ENCODE assay signal across 1 cellular context in the genomic region with DNA sequence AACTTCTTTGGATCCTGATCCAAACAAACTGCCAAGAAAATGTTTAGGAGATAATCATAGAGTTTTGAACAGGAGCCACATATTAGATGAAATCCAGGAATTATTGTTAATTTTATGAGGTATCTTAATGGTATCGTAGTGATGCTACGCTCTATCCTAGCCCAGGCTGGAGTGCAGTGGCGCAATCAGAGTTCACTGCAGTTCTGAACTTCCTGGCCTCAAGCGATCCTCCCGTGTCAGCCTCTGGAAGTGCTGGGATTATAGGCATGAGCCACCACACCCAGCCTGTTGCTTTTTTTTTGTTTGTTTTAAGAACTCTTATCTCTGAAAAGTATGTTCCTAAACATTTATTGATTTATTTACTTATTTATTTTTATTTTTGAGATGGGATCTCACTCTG.
A peak's percentile ranks its signal among the peaks of the same experiment; 100 is the strongest.
TF ChIP-seq lines count a peak whose summit lies in the region.

No MANE protein-coding gene starts in this region.

TF ChIP-seq in HepG2, 621 proteins besides CTCF, POLR2A, EP300 and RAD21 (continued from another document):
- TF ChIP-seq, protein P1, sequence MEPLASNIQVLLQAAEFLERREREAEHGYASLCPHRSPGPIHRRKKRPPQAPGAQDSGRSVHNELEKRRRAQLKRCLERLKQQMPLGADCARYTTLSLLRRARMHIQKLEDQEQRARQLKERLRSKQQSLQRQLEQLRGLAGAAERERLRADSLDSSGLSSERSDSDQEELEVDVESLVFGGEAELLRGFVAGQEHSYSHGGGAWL (CRISPR knock-in tag; IDR thresholded peaks at IDR 0.05) = no peak
- TF ChIP-seq GATAD2A (CRISPR knock-in tag; IDR thresholded peaks at IDR 0.05) (peak; percentile 49), ETV5 (CRISPR knock-in tag; IDR thresholded peaks at IDR 0.05; ENCODE audit: borderline replicate concordance) (no peak; the same call in 1 of the 2 replicates), CEBPB (IDR thresholded peaks at IDR 0.05; ENCODE audit: borderline replicate concordance, low read depth, low read length) (peak; percentile 85), REPIN1 (CRISPR knock-in tag; IDR thresholded peaks at IDR 0.05; ENCODE audit: borderline replicate concordance, low read depth) (no peak), ISL2 (CRISPR knock-in tag; IDR thresholded peaks at IDR 0.05) (no peak), RCOR2 (CRISPR knock-in tag; IDR thresholded peaks at IDR 0.05) (0 out of 2 replicates have a peak, but pooled peaks have one; percentile 18), IRF2 (CRISPR knock-in tag; IDR thresholded peaks at IDR 0.05) (no peak), BORCS8-MEF2B (CRISPR knock-in tag; IDR thresholded peaks at IDR 0.05) (no peak), YEATS4 (CRISPR knock-in tag; IDR thresholded peaks at IDR 0.05; ENCODE audit: borderline replicate concordance) (no peak), ZNF674 (CRISPR knock-in tag; IDR thresholded peaks at IDR 0.05; ENCODE audit: low read depth) (no peak), CREM (IDR thresholded peaks at IDR 0.05) (0 out of 2 replicates have a peak, but pooled peaks have one; percentile 22), CREM (CRISPR knock-in tag; IDR thresholded peaks at IDR 0.05) (no peak), NPAS2 (CRISPR knock-in tag; IDR thresholded peaks at IDR 0.05; ENCODE audit: borderline replicate concordance) (no peak), SAP130 (CRISPR knock-in tag; IDR thresholded peaks at IDR 0.05; ENCODE audit: low read depth) (0 out of 2 replicates have a peak, but pooled peaks have one; percentile 19), SALL2 (CRISPR knock-in tag; IDR thresholded peaks at IDR 0.05) (no peak), ZNF556 (CRISPR knock-in tag; IDR thresholded peaks at IDR 0.05; ENCODE audit: borderline replicate concordance) (no peak), ZBTB1 (CRISPR knock-in tag; IDR thresholded peaks at IDR 0.05; ENCODE audit: borderline replicate concordance) (no peak), FOSL2 (CRISPR knock-in tag; IDR thresholded peaks at IDR 0.05) (0 out of 2 replicates have a peak, but pooled peaks have one; percentile 6), ETV6 (CRISPR knock-in tag; conservative IDR thresholded peaks at IDR 0.05) (no peak), ZSCAN29 (CRISPR knock-in tag; conservative IDR thresholded peaks at IDR 0.05) (no peak), ZKSCAN1 (IDR thresholded peaks at IDR 0.05; ENCODE audit: low read length) (no peak), ZNF496 (CRISPR knock-in tag; IDR thresholded peaks at IDR 0.05; ENCODE audit: insufficient replicate concordance) (no peak)
- TF ChIP-seq, protein P2, sequence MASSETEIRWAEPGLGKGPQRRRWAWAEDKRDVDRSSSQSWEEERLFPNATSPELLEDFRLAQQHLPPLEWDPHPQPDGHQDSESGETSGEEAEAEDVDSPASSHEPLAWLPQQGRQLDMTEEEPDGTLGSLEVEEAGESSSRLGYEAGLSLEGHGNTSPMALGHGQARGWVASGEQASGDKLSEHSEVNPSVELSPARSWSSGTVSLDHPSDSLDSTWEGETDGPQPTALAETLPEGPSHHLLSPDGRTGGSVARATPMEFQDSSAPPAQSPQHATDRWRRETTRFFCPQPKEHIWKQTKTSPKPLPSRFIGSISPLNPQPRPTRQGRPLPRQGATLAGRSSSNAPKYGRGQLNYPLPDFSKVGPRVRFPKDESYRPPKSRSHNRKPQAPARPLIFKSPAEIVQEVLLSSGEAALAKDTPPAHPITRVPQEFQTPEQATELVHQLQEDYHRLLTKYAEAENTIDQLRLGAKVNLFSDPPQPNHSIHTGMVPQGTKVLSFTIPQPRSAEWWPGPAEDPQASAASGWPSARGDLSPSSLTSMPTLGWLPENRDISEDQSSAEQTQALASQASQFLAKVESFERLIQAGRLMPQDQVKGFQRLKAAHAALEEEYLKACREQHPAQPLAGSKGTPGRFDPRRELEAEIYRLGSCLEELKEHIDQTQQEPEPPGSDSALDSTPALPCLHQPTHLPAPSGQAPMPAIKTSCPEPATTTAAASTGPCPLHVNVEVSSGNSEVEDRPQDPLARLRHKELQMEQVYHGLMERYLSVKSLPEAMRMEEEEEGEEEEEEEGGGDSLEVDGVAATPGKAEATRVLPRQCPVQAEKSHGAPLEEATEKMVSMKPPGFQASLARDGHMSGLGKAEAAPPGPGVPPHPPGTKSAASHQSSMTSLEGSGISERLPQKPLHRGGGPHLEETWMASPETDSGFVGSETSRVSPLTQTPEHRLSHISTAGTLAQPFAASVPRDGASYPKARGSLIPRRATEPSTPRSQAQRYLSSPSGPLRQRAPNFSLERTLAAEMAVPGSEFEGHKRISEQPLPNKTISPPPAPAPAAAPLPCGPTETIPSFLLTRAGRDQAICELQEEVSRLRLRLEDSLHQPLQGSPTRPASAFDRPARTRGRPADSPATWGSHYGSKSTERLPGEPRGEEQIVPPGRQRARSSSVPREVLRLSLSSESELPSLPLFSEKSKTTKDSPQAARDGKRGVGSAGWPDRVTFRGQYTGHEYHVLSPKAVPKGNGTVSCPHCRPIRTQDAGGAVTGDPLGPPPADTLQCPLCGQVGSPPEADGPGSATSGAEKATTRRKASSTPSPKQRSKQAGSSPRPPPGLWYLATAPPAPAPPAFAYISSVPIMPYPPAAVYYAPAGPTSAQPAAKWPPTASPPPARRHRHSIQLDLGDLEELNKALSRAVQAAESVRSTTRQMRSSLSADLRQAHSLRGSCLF (CRISPR knock-in tag; IDR thresholded peaks at IDR 0.05; ENCODE audit: borderline replicate concordance) = no peak
- TF ChIP-seq, protein P3, sequence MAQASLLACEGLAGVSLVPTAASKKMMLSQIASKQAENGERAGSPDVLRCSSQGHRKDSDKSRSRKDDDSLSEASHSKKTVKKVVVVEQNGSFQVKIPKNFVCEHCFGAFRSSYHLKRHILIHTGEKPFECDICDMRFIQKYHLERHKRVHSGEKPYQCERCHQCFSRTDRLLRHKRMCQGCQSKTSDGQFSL (CRISPR knock-in tag; IDR thresholded peaks at IDR 0.05) = no peak
- TF ChIP-seq, protein P4, sequence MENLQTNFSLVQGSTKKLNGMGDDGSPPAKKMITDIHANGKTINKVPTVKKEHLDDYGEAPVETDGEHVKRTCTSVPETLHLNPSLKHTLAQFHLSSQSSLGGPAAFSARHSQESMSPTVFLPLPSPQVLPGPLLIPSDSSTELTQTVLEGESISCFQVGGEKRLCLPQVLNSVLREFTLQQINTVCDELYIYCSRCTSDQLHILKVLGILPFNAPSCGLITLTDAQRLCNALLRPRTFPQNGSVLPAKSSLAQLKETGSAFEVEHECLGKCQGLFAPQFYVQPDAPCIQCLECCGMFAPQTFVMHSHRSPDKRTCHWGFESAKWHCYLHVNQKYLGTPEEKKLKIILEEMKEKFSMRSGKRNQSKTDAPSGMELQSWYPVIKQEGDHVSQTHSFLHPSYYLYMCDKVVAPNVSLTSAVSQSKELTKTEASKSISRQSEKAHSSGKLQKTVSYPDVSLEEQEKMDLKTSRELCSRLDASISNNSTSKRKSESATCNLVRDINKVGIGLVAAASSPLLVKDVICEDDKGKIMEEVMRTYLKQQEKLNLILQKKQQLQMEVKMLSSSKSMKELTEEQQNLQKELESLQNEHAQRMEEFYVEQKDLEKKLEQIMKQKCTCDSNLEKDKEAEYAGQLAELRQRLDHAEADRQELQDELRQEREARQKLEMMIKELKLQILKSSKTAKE (CRISPR knock-in tag; IDR thresholded peaks at IDR 0.05; ENCODE audit: borderline replicate concordance) = no peak
- TF ChIP-seq, protein P5, sequence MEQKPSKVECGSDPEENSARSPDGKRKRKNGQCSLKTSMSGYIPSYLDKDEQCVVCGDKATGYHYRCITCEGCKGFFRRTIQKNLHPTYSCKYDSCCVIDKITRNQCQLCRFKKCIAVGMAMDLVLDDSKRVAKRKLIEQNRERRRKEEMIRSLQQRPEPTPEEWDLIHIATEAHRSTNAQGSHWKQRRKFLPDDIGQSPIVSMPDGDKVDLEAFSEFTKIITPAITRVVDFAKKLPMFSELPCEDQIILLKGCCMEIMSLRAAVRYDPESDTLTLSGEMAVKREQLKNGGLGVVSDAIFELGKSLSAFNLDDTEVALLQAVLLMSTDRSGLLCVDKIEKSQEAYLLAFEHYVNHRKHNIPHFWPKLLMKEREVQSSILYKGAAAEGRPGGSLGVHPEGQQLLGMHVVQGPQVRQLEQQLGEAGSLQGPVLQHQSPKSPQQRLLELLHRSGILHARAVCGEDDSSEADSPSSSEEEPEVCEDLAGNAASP (CRISPR knock-in tag; IDR thresholded peaks at IDR 0.05; ENCODE audit: borderline replicate concordance) = no peak
- TF ChIP-seq, protein P6, sequence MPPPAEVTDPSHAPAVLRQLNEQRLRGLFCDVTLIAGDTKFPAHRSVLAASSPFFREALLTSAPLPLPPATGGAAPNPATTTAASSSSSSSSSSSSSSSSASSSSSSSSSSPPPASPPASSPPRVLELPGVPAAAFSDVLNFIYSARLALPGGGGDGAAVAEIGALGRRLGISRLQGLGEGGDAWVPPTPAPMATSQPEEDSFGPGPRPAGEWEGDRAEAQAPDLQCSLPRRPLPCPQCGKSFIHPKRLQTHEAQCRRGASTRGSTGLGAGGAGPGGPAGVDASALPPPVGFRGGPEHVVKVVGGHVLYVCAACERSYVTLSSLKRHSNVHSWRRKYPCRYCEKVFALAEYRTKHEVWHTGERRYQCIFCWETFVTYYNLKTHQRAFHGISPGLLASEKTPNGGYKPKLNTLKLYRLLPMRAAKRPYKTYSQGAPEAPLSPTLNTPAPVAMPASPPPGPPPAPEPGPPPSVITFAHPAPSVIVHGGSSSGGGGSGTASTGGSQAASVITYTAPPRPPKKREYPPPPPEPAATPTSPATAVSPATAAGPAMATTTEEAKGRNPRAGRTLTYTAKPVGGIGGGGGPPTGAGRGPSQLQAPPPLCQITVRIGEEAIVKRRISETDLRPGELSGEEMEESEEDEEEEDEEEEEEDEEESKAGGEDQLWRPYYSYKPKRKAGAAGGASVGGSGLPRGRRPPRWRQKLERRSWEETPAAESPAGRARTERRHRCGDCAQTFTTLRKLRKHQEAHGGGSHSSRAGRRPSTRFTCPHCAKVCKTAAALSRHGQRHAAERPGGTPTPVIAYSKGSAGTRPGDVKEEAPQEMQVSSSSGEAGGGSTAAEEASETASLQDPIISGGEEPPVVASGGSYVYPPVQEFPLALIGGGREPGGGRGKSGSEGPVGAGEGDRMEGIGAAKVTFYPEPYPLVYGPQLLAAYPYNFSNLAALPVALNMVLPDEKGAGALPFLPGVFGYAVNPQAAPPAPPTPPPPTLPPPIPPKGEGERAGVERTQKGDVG (CRISPR knock-in tag; IDR thresholded peaks at IDR 0.05; ENCODE audit: borderline replicate concordance) = no peak
- TF ChIP-seq, protein P7, sequence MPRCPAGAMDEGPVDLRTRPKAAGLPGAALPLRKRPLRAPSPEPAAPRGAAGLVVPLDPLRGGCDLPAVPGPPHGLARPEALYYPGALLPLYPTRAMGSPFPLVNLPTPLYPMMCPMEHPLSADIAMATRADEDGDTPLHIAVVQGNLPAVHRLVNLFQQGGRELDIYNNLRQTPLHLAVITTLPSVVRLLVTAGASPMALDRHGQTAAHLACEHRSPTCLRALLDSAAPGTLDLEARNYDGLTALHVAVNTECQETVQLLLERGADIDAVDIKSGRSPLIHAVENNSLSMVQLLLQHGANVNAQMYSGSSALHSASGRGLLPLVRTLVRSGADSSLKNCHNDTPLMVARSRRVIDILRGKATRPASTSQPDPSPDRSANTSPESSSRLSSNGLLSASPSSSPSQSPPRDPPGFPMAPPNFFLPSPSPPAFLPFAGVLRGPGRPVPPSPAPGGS (CRISPR knock-in tag; IDR thresholded peaks at IDR 0.05) = no peak
